In genomic region chr2:101829018-101829396, GRCh38 we compare ENCODE assay signal across 15 cellular contexts.
A peak's percentile ranks its signal among the peaks of the same experiment; 100 is the strongest.
DNase-seq lines count a peak whose midpoint lies in the region; ATAC-seq and TF ChIP-seq lines count a peak whose summit lies in the region.
"Had no signal": no experiment of that assay in that cellular context is flagged by ENCODE, and none has a peak within 500 bp of the region (broad histone marks: within the 10 kb centered on the region; RNA-seq: fewer than 3 reads in every experiment).

No MANE protein-coding gene starts in this region.

- no peaks in the 10 kb centered on the region for H3K27me3 Mint-ChIP-seq in activated naive CD4-positive, alpha-beta T cell treated with anti-CD3 and anti-CD28 coated beads for 36 hours (ENCODE audit: low read depth)
- H3K27me3 Mint-ChIP-seq: activated CD4-positive, alpha-beta memory T cell treated with anti-CD3 and anti-CD28 coated beads, Interleukin-2, amount 10 ng/mL, durations not matched to agents 7 days and 5 days had no signal

- H3K4me3 ChIP-seq in adipocyte (ENCODE audit: low read length), result no peak overlapping the region
- no peak overlapping the region for H3K4me3 ChIP-seq in left ventricle myocardium inferior
- H3K4me3 ChIP-seq in tibial nerve, result no peak overlapping the region
- H3K4me3 ChIP-seq in ascending aorta, result no peak overlapping the region
- H3K4me3 ChIP-seq: thoracic aorta had no signal

- H3K36me3 ChIP-seq in adipocyte (ENCODE audit: control insufficient read depth, insufficient read depth, low read length, severe bottlenecking) (peaks cover 67% of the 10 kb centered on the region), left ventricle myocardium inferior (peaks cover 25% of the 10 kb centered on the region), tibial nerve (peaks cover 0 to 15% (median 0%) of the 10 kb centered on the region in 3 donors), ascending aorta (peaks cover 4 to 6% of the 10 kb centered on the region in 2 donors)

- WGBS in tibial nerve, 2 donors, result 19 to 25% methylated on average over 5 of the region's 5 CpGs

- peaks cover 64% of the 10 kb centered on the region for H3K4me1 Mint-ChIP-seq in activated naive CD4-positive, alpha-beta T cell treated with anti-CD3 and anti-CD28 coated beads for 36 hours (ENCODE audit: low read depth)

- H3K4me1 ChIP-seq in adipocyte (ENCODE audit: control insufficient read depth, insufficient read depth, low read length) (peaks cover 40% of the 10 kb centered on the region), left ventricle myocardium inferior (peaks cover 69% of the 10 kb centered on the region), tibial nerve (peaks cover 0 to 59% (median 19%) of the 10 kb centered on the region in 4 donors), ascending aorta (peaks cover 0 to 28% of the 10 kb centered on the region in 2 donors)

- peak overlapping the region; percentile 87 for H3K27ac Mint-ChIP-seq in activated naive CD4-positive, alpha-beta T cell treated with anti-CD3 and anti-CD28 coated beads for 36 hours

- ATAC-seq in GM18517 (IDR thresholded peaks at IDR 0.05; ENCODE audit: unreplicated experiment), result no peak
- ATAC-seq: SK-N-SH treated with all-trans-retinoic acid at 6 μM for 48 hours had no signal

- TF ChIP-seq EP300 in tibial nerve (IDR thresholded peaks at IDR 0.05), result no peak

- TF ChIP-seq CTCF in left ventricle myocardium inferior (IDR thresholded peaks at IDR 0.05; ENCODE audit: borderline replicate concordance) (no peak), tibial nerve (IDR thresholded peaks at IDR 0.05) (no peak), ascending aorta (IDR thresholded peaks at IDR 0.05) (no peak)

- H3K4me3 Mint-ChIP-seq in activated naive CD4-positive, alpha-beta T cell treated with anti-CD3 and anti-CD28 coated beads for 36 hours, result no peak overlapping the region
- H3K4me3 Mint-ChIP-seq: activated CD4-positive, alpha-beta memory T cell treated with anti-CD3 and anti-CD28 coated beads, Interleukin-2, amount 10 ng/mL, durations not matched to agents 7 days and 5 days had no signal

- intact Hi-C loops in activated naive CD4-positive, alpha-beta T cell treated with anti-CD3 and anti-CD28 coated beads for 36 hours (cut with micrococcal nuclease), result loop anchor here (2.0 to 5.0 kb wide), 2 partner anchors 178 to 577 kb away; partner anchors contain the start of gene CNOT11
- intact Hi-C loops in left ventricle myocardium inferior (cut with micrococcal nuclease), result loop anchor here (5.0 to 10.0 kb wide), 2 partner anchors 54 to 127 kb away; no protein-coding TSS in a partner anchor
- intact Hi-C loops in ascending aorta (cut with DNase I), result no loop called here

- no peaks in the 10 kb centered on the region for H3K9me3 ChIP-seq in adipocyte (ENCODE audit: control insufficient read depth, low read length)
- no peaks in the 10 kb centered on the region for H3K9me3 ChIP-seq in left ventricle myocardium inferior (replicated peaks)
- no peaks in the 10 kb centered on the region for H3K9me3 ChIP-seq in tibial nerve
- H3K9me3 ChIP-seq in ascending aorta, result no peaks in the 10 kb centered on the region
- H3K9me3 ChIP-seq: thoracic aorta had no signal

- no peak for DNase-seq in activated naive CD4-positive, alpha-beta T cell treated with anti-CD3 and anti-CD28 coated beads for 36 hours
- no peak for DNase-seq in activated naive CD4-positive, alpha-beta T cell (lab: John Stamatoyannopoulos, UW)
- DNase-seq in adipocyte (ENCODE audit: low read depth) (no peak), left ventricle myocardium inferior (no peak), tibial nerve (ENCODE audit: low spot score in 2 of 2) (no peak), ascending aorta (ENCODE audit: low spot score in 2 of 2) (no peak)
- no peak for DNase-seq in activated T-cell treated with anti-CD3 and anti-CD28 coated beads, Interleukin-2, amount 50 U/mL, for 48 hours
- DNase-seq: activated CD4-positive, alpha-beta memory T cell treated with anti-CD3 and anti-CD28 coated beads, Interleukin-2, amount 10 ng/mL, durations not matched to agents 7 days and 5 days; aorta; NCI-H187; NCI-H82; retina had no signal

- no peaks in the 10 kb centered on the region for H3K27me3 ChIP-seq in adipocyte (replicated peaks; ENCODE audit: control insufficient read depth, insufficient read depth, low read length)
- no peaks in the 10 kb centered on the region for H3K27me3 ChIP-seq in left ventricle myocardium inferior (ENCODE audit: low read depth)
- H3K27me3 ChIP-seq in tibial nerve, result no peaks in the 10 kb centered on the region
- no peaks in the 10 kb centered on the region for H3K27me3 ChIP-seq in ascending aorta

- TF ChIP-seq POLR2A in tibial nerve (IDR thresholded peaks at IDR 0.05), result no peak

- H3K9ac ChIP-seq in adipocyte (ENCODE audit: low read length), result peak overlapping the region; percentile 30

- no peaks in the 10 kb centered on the region for H3K9me3 Mint-ChIP-seq in activated naive CD4-positive, alpha-beta T cell treated with anti-CD3 and anti-CD28 coated beads for 36 hours
- H3K9me3 Mint-ChIP-seq: activated CD4-positive, alpha-beta memory T cell treated with anti-CD3 and anti-CD28 coated beads, Interleukin-2, amount 10 ng/mL, durations not matched to agents 7 days and 5 days had no signal

- H3K27ac ChIP-seq in left ventricle myocardium inferior (replicated peaks), result peak overlapping the region; percentile 73
- peak overlapping the region in 3 of 4 donors; percentile 36 to 74 (median 69) for H3K27ac ChIP-seq in tibial nerve
- peak overlapping the region in 1 of 2 donors; percentile 24 for H3K27ac ChIP-seq in ascending aorta
- H3K27ac ChIP-seq: thoracic aorta had no signal

- CTCF ChIA-PET in activated naive CD4-positive, alpha-beta T cell treated with anti-CD3 and anti-CD28 coated beads for 36 hours (lab: Charles Lee), result interaction anchor here (0.6 to 4.3 kb wide), 9 partner anchors 17 to 411 kb away, joined by 3 to 38 read pairs (median 4); no protein-coding TSS in a partner anchor

- peaks cover 46% of the 10 kb centered on the region for H3K36me3 Mint-ChIP-seq in activated naive CD4-positive, alpha-beta T cell treated with anti-CD3 and anti-CD28 coated beads for 36 hours (ENCODE audit: low read depth)
